Comparison of ENCODE assay signal across 1 cellular context in genomic region chr16:30609928-30610839, GRCh38.
TF ChIP-seq lines count a peak whose summit lies in the region.

Gene ZNF689, minus strand, starts transcription at chr16:30610389. Its CDS starts 348 bp downstream, at chr16:30610041.

TF ChIP-seq in GM23338, 12 proteins besides CTCF, POLR2A, EP300 and RAD21 (continued from another document):
- TF ChIP-seq ZNF462 (CRISPR knock-in tag; IDR thresholded peaks at IDR 0.05) (no peak), JUNB (IDR thresholded peaks at IDR 0.05; ENCODE audit: unreplicated experiment) (no peak), EZH2 (IDR thresholded peaks at IDR 0.05; ENCODE audit: low read depth, unreplicated experiment) (no peak), REST (IDR thresholded peaks at IDR 0.05; ENCODE audit: unreplicated experiment) (no peak), ZNF114 (CRISPR knock-in tag; IDR thresholded peaks at IDR 0.05) (no peak)
